Comparison of ENCODE assay signal across 22 cellular contexts in the genomic region with DNA sequence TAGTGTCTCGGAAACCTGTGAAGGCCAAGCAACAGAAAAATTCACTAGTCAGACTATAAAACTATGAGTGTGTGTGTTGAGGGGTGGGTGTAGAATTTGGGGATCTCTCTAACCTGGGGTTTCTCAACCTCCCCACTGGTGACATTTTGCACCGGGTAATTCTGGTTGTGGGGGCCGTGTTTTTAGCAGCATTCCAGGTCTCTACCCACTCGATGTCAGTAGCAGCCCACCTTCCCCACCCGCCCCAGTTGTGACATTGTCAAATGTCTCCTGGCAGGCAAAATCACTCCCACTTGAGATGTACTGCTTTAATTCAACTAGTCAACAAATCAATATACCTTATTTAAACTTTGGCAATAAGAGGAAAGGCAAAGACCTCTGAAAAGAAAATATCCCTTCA. TPM values are rescaled to one million over a fixed set of nuclear protein-coding genes. Genes with fewer than 3 reads are reported as not detected.
A peak's percentile ranks its signal among the peaks of the same experiment; 100 is the strongest.
DNase-seq lines count a peak whose midpoint lies in the region; ATAC-seq and TF ChIP-seq lines count a peak whose summit lies in the region.
"Had no signal": no experiment of that assay in that cellular context is flagged by ENCODE, and none has a peak within 500 bp of the region (broad histone marks: within the 10 kb centered on the region; RNA-seq: fewer than 3 reads in every experiment).

No MANE protein-coding gene starts in this region.

- H3K27ac ChIP-seq in OCI-LY7 (ENCODE audit: low read depth, low read length, poor library complexity, severe bottlenecking) = peak overlapping the region; percentile 95
- H3K27ac ChIP-seq: 22Rv1; BLaER1 treated with 17β-estradiol and CSF1 and Interleukin-3, amounts not matched to agents 10 nM and 100 nM; GM23248 had no signal

- H2AFZ ChIP-seq in OCI-LY7 (ENCODE audit: low read length) = no peak overlapping the region
- H2AFZ ChIP-seq: GM23248 had no signal

- H3K27me3 Mint-ChIP-seq in activated CD8-positive, alpha-beta memory T cell treated with anti-CD3 and anti-CD28 coated beads, Interleukin-2, amount 10 ng/mL, durations not matched to agents 7 days and 5 days = no peaks in the 10 kb centered on the region
- H3K27me3 Mint-ChIP-seq in stimulated activated naive CD8-positive, alpha-beta T cell treated with anti-CD3 and anti-CD28 coated beads, Interleukin-15, Interleukin-2, amounts not matched to agents 100 ng/mL and 50 ng/mL, for 24 hours = no peaks in the 10 kb centered on the region
- H3K27me3 Mint-ChIP-seq: CD4-positive, alpha-beta T cell; CD8-positive, alpha-beta memory T cell had no signal

- H3K36me3 Mint-ChIP-seq in activated CD8-positive, alpha-beta memory T cell treated with anti-CD3 and anti-CD28 coated beads, Interleukin-2, amount 10 ng/mL, durations not matched to agents 7 days and 5 days = peaks cover 54% of the 10 kb centered on the region
- peaks cover 62% of the 10 kb centered on the region for H3K36me3 Mint-ChIP-seq in stimulated activated naive CD8-positive, alpha-beta T cell treated with anti-CD3 and anti-CD28 coated beads, Interleukin-15, Interleukin-2, amounts not matched to agents 100 ng/mL and 50 ng/mL, for 24 hours (ENCODE audit: low read depth)

- no peaks in the 10 kb centered on the region for H4K20me1 ChIP-seq in OCI-LY7 (ENCODE audit: insufficient read depth, low read length)

- no peaks in the 10 kb centered on the region for H3K9me3 ChIP-seq in OCI-LY7 (ENCODE audit: low read length)
- H3K9me3 ChIP-seq: BE2C; BLaER1 treated with 17β-estradiol and CSF1 and Interleukin-3, amounts not matched to agents 10 nM and 100 nM had no signal

- peaks cover 40% of the 10 kb centered on the region for H3K4me1 ChIP-seq in OCI-LY7 (ENCODE audit: insufficient read depth, low read length, poor library complexity, severe bottlenecking)
- H3K4me1 ChIP-seq: BE2C had no signal

- no peaks in the 10 kb centered on the region for H3K9me3 Mint-ChIP-seq in activated CD8-positive, alpha-beta memory T cell treated with anti-CD3 and anti-CD28 coated beads, Interleukin-2, amount 10 ng/mL, durations not matched to agents 7 days and 5 days (ENCODE audit: low read depth)
- H3K9me3 Mint-ChIP-seq in stimulated activated naive CD8-positive, alpha-beta T cell treated with anti-CD3 and anti-CD28 coated beads, Interleukin-15, Interleukin-2, amounts not matched to agents 100 ng/mL and 50 ng/mL, for 24 hours = no peaks in the 10 kb centered on the region
- H3K9me3 Mint-ChIP-seq: CD14-positive monocyte; CD4-positive, alpha-beta T cell; CD8-positive, alpha-beta memory T cell had no signal

- TF ChIP-seq CTCF in OCI-LY7 (conservative IDR thresholded peaks at IDR 0.05; ENCODE audit: low read length) = no peak

- no TSS peak for BruUV-seq in OCI-LY7 (replicated peaks; lab: Mats Ljungman, UMichigan)

- peaks cover 88% of the 10 kb centered on the region for H3K79me2 ChIP-seq in OCI-LY7 (ENCODE audit: insufficient read depth, low read depth, low read length)

- intact Hi-C loops in OCI-LY7 (cut with micrococcal nuclease; ENCODE audit: unreplicated experiment) = loop anchor here (5.0 kb wide), 1 partner anchor 68 kb away; no protein-coding TSS in a partner anchor

- H3K4me3 Mint-ChIP-seq in activated CD8-positive, alpha-beta memory T cell treated with anti-CD3 and anti-CD28 coated beads, Interleukin-2, amount 10 ng/mL, durations not matched to agents 7 days and 5 days = no peak overlapping the region
- no peak overlapping the region for H3K4me3 Mint-ChIP-seq in stimulated activated naive CD8-positive, alpha-beta T cell treated with anti-CD3 and anti-CD28 coated beads, Interleukin-15, Interleukin-2, amounts not matched to agents 100 ng/mL and 50 ng/mL, for 24 hours
- H3K4me3 Mint-ChIP-seq: CD14-positive monocyte had no signal

- no peaks in the 10 kb centered on the region for H3K9me2 ChIP-seq in OCI-LY7 (ENCODE audit: insufficient read depth, low read length)

- H3K36me3 ChIP-seq in OCI-LY7 (ENCODE audit: insufficient read depth, low read length) = peaks cover 68% of the 10 kb centered on the region

- peak overlapping the region; percentile 92 for H3K4me2 ChIP-seq in OCI-LY7 (ENCODE audit: low read length)
- H3K4me2 ChIP-seq: BLaER1 treated with 17β-estradiol and CSF1 and Interleukin-3, amounts not matched to agents 10 nM and 100 nM had no signal

- no peak for DNase-seq in activated CD8-positive, alpha-beta memory T cell treated with anti-CD3 and anti-CD28 coated beads, Interleukin-2, amount 10 ng/mL, durations not matched to agents 7 days and 5 days
- DNase-seq in activated CD8-positive, alpha-beta memory T cell treated with anti-CD3 and anti-CD28 coated beads for 24 hours = no peak
- no peak for DNase-seq in stimulated activated naive CD8-positive, alpha-beta T cell treated with anti-CD3 and anti-CD28 coated beads, Interleukin-15, Interleukin-2, amounts not matched to agents 100 U/mL and 50 U/mL, for 24 hours
- DNase-seq in OCI-LY7 (ENCODE audit: low spot score) = no peak
- peak; percentile 55 for DNase-seq in putamen (ENCODE audit: low spot score)
- no peak for DNase-seq in HUDEP-2 (lab: John Stamatoyannopoulos, UW; ENCODE audit: unreplicated experiment in 76 of 76)
- no peak for DNase-seq in NCI-H446 treated with DMSO at 0.1 percent for 48 hours (lab: John Stamatoyannopoulos, UW)
- DNase-seq: BE2C; CD4-positive, alpha-beta T cell; CD8-positive, alpha-beta memory T cell; DMS 273 treated with DMSO at 0.1 percent for 48 hours; DMS79; EL; GDM1; GM23248; H7; HCEC 1CT had no signal

- ATAC-seq in activated CD8-positive, alpha-beta memory T cell treated with anti-CD3 and anti-CD28 coated beads, Interleukin-2, amount 10 ng/mL, durations not matched to agents 7 days and 5 days = no peak
- ATAC-seq in stimulated activated naive CD8-positive, alpha-beta T cell treated with anti-CD3 and anti-CD28 coated beads, Interleukin-15, Interleukin-2, amounts not matched to agents 100 U/mL and 50 U/mL, for 24 hours = no peak
- ATAC-seq: GM12878 had no signal

- POLR2A ChIA-PET in OCI-LY7 (lab: Charles Lee) = interaction anchor here (0.7 to 5.9 kb wide), 11 partner anchors 11 to 133 kb away, joined by 3 to 73 read pairs (median 6); partner anchors contain the start of genes RAB35 and RPLP0

- peaks cover 43% of the 10 kb centered on the region for H3K4me1 Mint-ChIP-seq in activated CD8-positive, alpha-beta memory T cell treated with anti-CD3 and anti-CD28 coated beads, Interleukin-2, amount 10 ng/mL, durations not matched to agents 7 days and 5 days
- peaks cover 38% of the 10 kb centered on the region for H3K4me1 Mint-ChIP-seq in stimulated activated naive CD8-positive, alpha-beta T cell treated with anti-CD3 and anti-CD28 coated beads, Interleukin-15, Interleukin-2, amounts not matched to agents 100 ng/mL and 50 ng/mL, for 24 hours (ENCODE audit: low read depth)

- H3K4me3 ChIP-seq in OCI-LY7 (ENCODE audit: low read depth, low read length, poor library complexity, severe bottlenecking) = peak overlapping the region; percentile 63
- H3K4me3 ChIP-seq: BLaER1 treated with 17β-estradiol and CSF1 and Interleukin-3, amounts not matched to agents 10 nM and 100 nM; GM23248 had no signal

- CTCF ChIA-PET in activated CD8-positive, alpha-beta memory T cell treated with anti-CD3 and anti-CD28 coated beads, Interleukin-2, amount 10 ng/mL, durations not matched to agents 7 days and 5 days (lab: Charles Lee) = interaction anchor here (2.3 kb wide), 1 partner anchor 11 kb away, joined by 12 read pairs; the partner anchor contains the start of gene RPLP0
- CTCF ChIA-PET in OCI-LY7 (lab: Charles Lee; ENCODE audit: unreplicated experiment) = interaction anchor here (1.1 to 1.5 kb wide), 2 partner anchors 14 to 23 kb away, joined by 3 to 4 read pairs; no protein-coding TSS in a partner anchor

- H3K27ac Mint-ChIP-seq in activated CD8-positive, alpha-beta memory T cell treated with anti-CD3 and anti-CD28 coated beads, Interleukin-2, amount 10 ng/mL, durations not matched to agents 7 days and 5 days = peak overlapping the region; percentile 47
- H3K27ac Mint-ChIP-seq in stimulated activated naive CD8-positive, alpha-beta T cell treated with anti-CD3 and anti-CD28 coated beads, Interleukin-15, Interleukin-2, amounts not matched to agents 100 ng/mL and 50 ng/mL, for 24 hours = peak overlapping the region; percentile 36
- H3K27ac Mint-ChIP-seq: CD14-positive monocyte; CD4-positive, alpha-beta T cell had no signal

RNA-seq across cellular contexts. Expression of gene GCN1, which starts 4.1 kb away (rescaled TPM):
- total RNA-seq in activated CD8-positive, alpha-beta memory T cell treated with anti-CD3 and anti-CD28 coated beads, Interleukin-2, amount 10 ng/mL, durations not matched to agents 7 days and 5 days = 100 to 1,000 TPM; 126 to 151 TPM
- total RNA-seq in OCI-LY7 (2014; rRNA removed; shearing (Covaris generic)) = 217 and 224 TPM in 2 replicates
- 290 and 343 TPM in 2 replicates for total RNA-seq in OCI-LY7 (2022)

RNA-seq across cellular contexts. Expression of gene RPLP0, which starts 10.5 kb away (rescaled TPM):
- total RNA-seq in activated CD8-positive, alpha-beta memory T cell treated with anti-CD3 and anti-CD28 coated beads, Interleukin-2, amount 10 ng/mL, durations not matched to agents 7 days and 5 days = 1,000 to 10,000 TPM; 1,755 to 2,356 TPM
- total RNA-seq in OCI-LY7 (2014; rRNA removed; shearing (Covaris generic)) = 5,868 and 6,057 TPM in 2 replicates
- total RNA-seq in OCI-LY7 (2022) = 2,996 and 3,206 TPM in 2 replicates
